In the genomic region with DNA sequence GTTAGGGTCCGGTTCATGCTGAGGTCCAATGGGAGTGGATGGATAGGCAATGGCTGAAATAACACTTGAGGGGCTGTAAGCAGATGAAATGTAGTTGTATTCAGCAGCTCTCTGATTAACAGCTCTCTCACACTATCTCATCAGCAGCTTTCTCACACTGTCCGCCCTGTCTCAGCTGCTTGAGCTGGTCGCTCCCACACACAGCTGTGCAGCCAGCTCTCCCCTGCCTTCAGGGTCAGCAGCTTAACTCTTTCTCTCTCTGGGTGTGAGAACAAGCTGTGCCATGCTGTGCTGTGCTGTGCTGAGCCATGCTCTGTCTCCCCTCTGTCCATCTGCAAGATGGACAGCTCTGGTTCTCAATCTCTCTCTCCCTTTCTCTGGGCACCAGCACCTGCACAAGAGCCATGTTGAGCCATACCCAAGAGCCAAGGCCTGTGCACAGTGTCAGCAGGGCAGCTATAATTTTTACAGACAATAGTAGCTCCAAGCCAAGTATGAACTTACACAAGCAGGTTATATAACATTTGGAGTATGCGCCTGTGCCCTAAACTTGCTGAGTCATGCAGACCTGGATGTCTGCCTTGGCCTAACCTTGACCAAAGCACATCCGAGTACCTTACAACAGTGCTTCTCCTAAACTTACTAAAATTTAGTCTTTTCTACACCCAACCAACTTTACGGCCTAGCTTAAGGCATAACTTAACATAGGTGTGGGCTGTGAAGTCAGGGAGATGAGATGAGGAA, we compare ENCODE assay signal across 12 cellular contexts.
DNase-seq lines count a peak whose midpoint lies in the region; ATAC-seq, FAIRE-seq and TF ChIP-seq lines count a peak whose summit lies in the region.
"Had no signal": no experiment of that assay in that cellular context is flagged by ENCODE, and none has a peak within 500 bp of the region (broad histone marks: within the 10 kb centered on the region; RNA-seq: fewer than 3 reads in every experiment).

No MANE protein-coding gene starts in this region.

- H3K4me1 ChIP-seq in cardiac muscle cell (ENCODE audit: low read depth) (peaks cover 5% of the 10 kb centered on the region), right atrium auricular region (peaks cover 0 to 17% of the 10 kb centered on the region in 2 donors), heart right ventricle (peaks cover 0 to 14% (median 0%) of the 10 kb centered on the region in 9 donors), kidney (ENCODE audit: control insufficient read depth in 1 of 2, insufficient read depth in 1 of 2, low read depth in 1 of 2, low read length in 2 of 2) (peaks cover 0 to 3% of the 10 kb centered on the region in 2 donors)
- H3K4me1 ChIP-seq: Caco-2, foreskin keratinocyte had no signal

- no peak overlapping the region for H3K27ac ChIP-seq in cardiac muscle cell
- H3K27ac ChIP-seq in right atrium auricular region: no peak overlapping the region
- H3K27ac ChIP-seq in heart right ventricle: no peak overlapping the region
- H3K27ac ChIP-seq in kidney (ENCODE audit: low read depth in 2 of 2, low read length in 2 of 2): no peak overlapping the region
- H3K27ac ChIP-seq: foreskin keratinocyte had no signal

- intact Hi-C loops in heart right ventricle (cut with DNase I) (no loop called here), kidney (cut with DNase I) (no loop called here)

- H3K4me3 ChIP-seq in cardiac muscle cell (no peak overlapping the region), right atrium auricular region (no peak overlapping the region), heart right ventricle (no peak overlapping the region), kidney (ENCODE audit: low read length in 2 of 2) (no peak overlapping the region)

- 60 to 70% methylated on average over 6 of the region's 6 CpGs for WGBS in heart right ventricle, 2 donors

- peak in 6 of 8 donors; percentile 45 to 70 (median 62) for ATAC-seq in heart right ventricle
- no peak for ATAC-seq in HG03460 (IDR thresholded peaks at IDR 0.05; ENCODE audit: unreplicated experiment)
- ATAC-seq: activated CD8-positive, alpha-beta T cell treated with anti-CD3 and anti-CD28 coated beads for 36 hours; foreskin keratinocyte had no signal

- DNase-seq in cardiac muscle cell (ENCODE audit: low read depth in 1 of 2, low spot score in 1 of 2): peak; percentile 14 to 40
- no peak for DNase-seq in right atrium auricular region (ENCODE audit: low spot score)
- DNase-seq in heart right ventricle: no peak
- peak; percentile 40 for DNase-seq in occipital lobe (lab: John Stamatoyannopoulos, UW)
- DNase-seq in NK-92 (lab: John Stamatoyannopoulos, UW; ENCODE audit: unreplicated experiment): no peak
- DNase-seq in kidney: no peak
- no peak for DNase-seq in NCI-H510A treated with DMSO at 0.1 percent for 48 hours (lab: John Stamatoyannopoulos, UW)
- DNase-seq: activated CD8-positive, alpha-beta T cell treated with anti-CD3 and anti-CD28 coated beads for 36 hours; Caco-2; foreskin keratinocyte; stimulated activated CD4-positive, alpha-beta T cell treated with anti-CD3 and anti-CD28 coated beads, Interleukin-1b, Interleukin-23, amount 100 ng/mL, for 48 hours had no signal

- no peaks in the 10 kb centered on the region for H3K27me3 ChIP-seq in cardiac muscle cell
- no peaks in the 10 kb centered on the region for H3K27me3 ChIP-seq in right atrium auricular region
- H3K27me3 ChIP-seq in heart right ventricle: peaks cover 0 to 4% (median 0%) of the 10 kb centered on the region in 7 donors
- H3K27me3 ChIP-seq: foreskin keratinocyte had no signal

- H3K36me3 ChIP-seq in cardiac muscle cell: no peaks in the 10 kb centered on the region
- H3K36me3 ChIP-seq in right atrium auricular region: no peaks in the 10 kb centered on the region
- no peaks in the 10 kb centered on the region for H3K36me3 ChIP-seq in heart right ventricle
- H3K36me3 ChIP-seq in kidney (ENCODE audit: control insufficient read depth in 1 of 2, insufficient read depth in 2 of 2, low read length in 2 of 2): no peaks in the 10 kb centered on the region

- no peak for FAIRE-seq in kidney (lab: Jason Lieb, UNC)

- no peak overlapping the region for H3K9ac ChIP-seq in kidney (ENCODE audit: low read length in 2 of 2)

- TF ChIP-seq CTCF in cardiac muscle cell (IDR thresholded peaks at IDR 0.05; ENCODE audit: low read depth, low read length): no peak
- no peak for TF ChIP-seq CTCF in right atrium auricular region (IDR thresholded peaks at IDR 0.05)
- TF ChIP-seq CTCF in heart right ventricle (IDR thresholded peaks at IDR 0.05): no peak
- no peak for TF ChIP-seq CTCF in kidney (IDR thresholded peaks at IDR 0.05; ENCODE audit: borderline replicate concordance, extremely low read depth, insufficient read depth)

- H3K9me3 ChIP-seq in cardiac muscle cell (ENCODE audit: low read depth): no peaks in the 10 kb centered on the region
- no peaks in the 10 kb centered on the region for H3K9me3 ChIP-seq in right atrium auricular region
- peaks cover 0 to 4% (median 0%) of the 10 kb centered on the region in 11 donors for H3K9me3 ChIP-seq in heart right ventricle
- no peaks in the 10 kb centered on the region for H3K9me3 ChIP-seq in kidney (ENCODE audit: control insufficient read depth in 1 of 2, low read length in 2 of 2)
- H3K9me3 ChIP-seq: Caco-2 had no signal

Comparison
In these comparisons a context has a peak if more than half of its experiments do, and no peak if none do; other contexts are left out.
1. DNase-seq: peak in cardiac muscle cell (2 of 2) and occipital lobe (single experiment); none in right atrium auricular region (single experiment), heart right ventricle (0 of 2), NK-92 (single experiment), kidney (single experiment) and NCI-H510A treated with DMSO at 0.1 percent for 48 hours (single experiment).